In the genomic region with DNA sequence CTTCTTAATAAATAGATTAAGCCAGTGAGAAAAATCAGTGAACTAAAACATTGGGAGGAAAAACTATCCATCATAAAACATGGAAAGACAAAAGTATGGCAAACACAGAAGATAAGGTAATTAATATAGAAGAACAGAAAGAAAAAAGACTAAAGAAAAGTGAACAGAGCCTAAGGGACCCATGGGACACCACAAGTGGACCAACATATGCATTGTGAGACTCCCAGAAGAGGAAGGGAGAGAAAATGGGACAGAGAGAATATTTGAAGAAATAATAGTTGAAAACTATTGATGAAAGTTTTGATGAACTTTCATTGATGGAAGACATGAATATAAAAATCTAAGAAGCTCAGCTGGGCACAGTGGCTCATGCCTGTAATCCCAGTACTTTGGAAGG, we compare ENCODE assay signal across 8 cellular contexts.
"Had no signal": no experiment of that assay in that cellular context is flagged by ENCODE, and none has a peak within 500 bp of the region (broad histone marks: within the 10 kb centered on the region; RNA-seq: fewer than 3 reads in every experiment).

No MANE protein-coding gene starts in this region.

- FAIRE-seq: G401.6, GM12878, GM12891, GM12892, GM18507, GM19239 had no signal

- H3K4me3 ChIP-seq: GM12878 had no signal

- ATAC-seq: GM12878 had no signal

- DNase-seq: GDM1, GF-D8 had no signal
